Comparison of ENCODE assay signal across 9 cellular contexts in genomic region chr6:15623282-15624116, GRCh38. TPM values are rescaled to one million over a fixed set of nuclear protein-coding genes. Genes with fewer than 3 reads are reported as not detected.
DNase-seq lines count a peak whose midpoint lies in the region; ATAC-seq and TF ChIP-seq lines count a peak whose summit lies in the region.
"Had no signal": no experiment of that assay in that cellular context is flagged by ENCODE, and none has a peak within 500 bp of the region (broad histone marks: within the 10 kb centered on the region; RNA-seq: fewer than 3 reads in every experiment).

No MANE protein-coding gene starts in this region.

- H2AFZ ChIP-seq in SK-N-SH (ENCODE audit: low read depth), result no peak overlapping the region

- POLR2A ChIA-PET in SK-N-SH (lab: Yijun Ruan, JAX), result no interaction called here

- H3K4me1 ChIP-seq in SK-N-SH (ENCODE audit: control insufficient read depth in 1 of 2, insufficient read depth in 2 of 2, low read depth in 1 of 2, low read length in 1 of 2) (peaks cover 23 to 26% of the 10 kb centered on the region in 2 experiments; a peak in 3 of 4 replicates), gastrocnemius medialis (peaks cover 31 to 34% of the 10 kb centered on the region in 2 donors)

- in situ Hi-C loops in gastrocnemius medialis (cut with MboI; ENCODE audit: low sequenced_read_pairs in 4 of 4), result loop anchor here in 3 of 4 donors (10.0 to 25.0 kb wide), 5 partner anchors 109 to 1419 kb away; no protein-coding TSS in a partner anchor

- no peak overlapping the region for H3K4me2 ChIP-seq in SK-N-SH

- H3K27ac ChIP-seq in SK-N-SH (ENCODE audit: low read depth in 2 of 2, low read length in 1 of 2) (no peak overlapping the region), gastrocnemius medialis (peak overlapping the region; percentile 22 to 79 (median 74))

- intact Hi-C loops in gastrocnemius medialis (cut with DNase I; ENCODE audit: low total_unique reads), result loop anchor here (2.0 to 10.0 kb wide), 4 partner anchors 111 to 1413 kb away; partner anchors contain the start of gene JARID2
- intact Hi-C loops in activated T-helper 2 cell treated with anti-CD3 and anti-CD28 coated beads, Interferon-gamma antibody, Interleukin-2, Interleukin-4, amounts not matched to agents 10 μg/mL and 5 μg/mL and 100 μg/mL, durations not matched to agents 14 hours and 24 hours and 36 hours (cut with micrococcal nuclease), result loop anchor here (2.0 to 10.0 kb wide), 9 partner anchors 36 to 1709 kb away; no protein-coding TSS in a partner anchor

- no peak overlapping the region for H3K9ac ChIP-seq in SK-N-SH

- H3K9me3 Mint-ChIP-seq in activated T-helper 2 cell treated with anti-CD3 and anti-CD28 coated beads, Interferon-gamma antibody, Interleukin-2, Interleukin-4, amounts not matched to agents 10 μg/mL and 5 μg/mL and 100 μg/mL, durations not matched to agents 14 hours and 24 hours and 36 hours, result no peaks in the 10 kb centered on the region
- H3K9me3 Mint-ChIP-seq: dendritic cell treated with granulocyte-macrophage colony-stimulating factor and Interleukin-4, amounts not matched to agents 40 ng/mL and 50 ng/mL, for 4 days had no signal

- H3K4me1 Mint-ChIP-seq in activated T-helper 2 cell treated with anti-CD3 and anti-CD28 coated beads, Interferon-gamma antibody, Interleukin-2, Interleukin-4, amounts not matched to agents 10 μg/mL and 5 μg/mL and 100 μg/mL, durations not matched to agents 14 hours and 24 hours and 36 hours (ENCODE audit: low read depth), result peaks cover 60% of the 10 kb centered on the region

- H3K9me2 ChIP-seq in SK-N-SH, result no peaks in the 10 kb centered on the region

- WGBS in SK-N-SH (ENCODE audit: low lambda C conversion rate), result 79% methylated on average over 8 of the region's 8 CpGs

- ATAC-seq in gastrocnemius medialis, result peak; percentile 48 to 60
- no peak for ATAC-seq in GM19324 (IDR thresholded peaks at IDR 0.05; ENCODE audit: low FRiP score, unreplicated experiment)

- peaks cover 17% of the 10 kb centered on the region for H3K36me3 Mint-ChIP-seq in activated T-helper 2 cell treated with anti-CD3 and anti-CD28 coated beads, Interferon-gamma antibody, Interleukin-2, Interleukin-4, amounts not matched to agents 10 μg/mL and 5 μg/mL and 100 μg/mL, durations not matched to agents 14 hours and 24 hours and 36 hours (ENCODE audit: low read depth)

- no peak overlapping the region for H3K4me3 Mint-ChIP-seq in activated T-helper 2 cell treated with anti-CD3 and anti-CD28 coated beads, Interferon-gamma antibody, Interleukin-2, Interleukin-4, amounts not matched to agents 10 μg/mL and 5 μg/mL and 100 μg/mL, durations not matched to agents 14 hours and 24 hours and 36 hours (ENCODE audit: low read depth)
- H3K4me3 Mint-ChIP-seq: dendritic cell treated with granulocyte-macrophage colony-stimulating factor and Interleukin-4, amounts not matched to agents 40 ng/mL and 50 ng/mL, for 4 days had no signal

- TF ChIP-seq CTCF in AG09319 (IDR thresholded peaks at IDR 0.05; ENCODE audit: low read depth, low read length), result peak; percentile 29
- TF ChIP-seq CTCF in SK-N-SH (IDR thresholded peaks at IDR 0.05), result peak; percentile 77
- peak; percentile 38 for TF ChIP-seq CTCF in fibroblast of villous mesenchyme (IDR thresholded peaks at IDR 0.05; ENCODE audit: insufficient read depth, low read depth, low read length)
- peak; percentile 58 to 85 (median 77) for TF ChIP-seq CTCF in gastrocnemius medialis (IDR thresholded peaks at IDR 0.05 in 4 of 5, conservative IDR thresholded peaks at IDR 0.05 in 1 of 5)

- no peaks in the 10 kb centered on the region for H4K20me1 ChIP-seq in SK-N-SH (ENCODE audit: insufficient read depth)

- H3K79me2 ChIP-seq in SK-N-SH (ENCODE audit: insufficient read depth), result no peaks in the 10 kb centered on the region

- DNase-seq in AG09319 (ENCODE audit: extremely low read depth, low read depth) (no peak), HT-29 (ENCODE audit: low spot score) (peak; percentile 30), SK-N-SH (no peak), fibroblast of villous mesenchyme (ENCODE audit: low read depth) (peak; percentile 51), gastrocnemius medialis (no peak), NCI-H1930 (lab: John Stamatoyannopoulos, UW) (no peak)
- DNase-seq in activated T-helper 2 cell treated with anti-CD3 and anti-CD28 coated beads, Interferon-gamma antibody, Interleukin-2, Interleukin-4, amounts not matched to agents 10 μg/mL and 5 μg/mL and 100 μg/mL, durations not matched to agents 14 hours and 24 hours and 36 hours (ENCODE audit: low spot score), result no peak

- CTCF ChIA-PET in SK-N-SH (lab: Yijun Ruan, JAX), result interaction anchor here (0.5 to 6.0 kb wide), 51 partner anchors 9 to 1715 kb away, joined by 3 to 31 read pairs (median 4); partner anchors contain the start of gene DTNBP1

- no peaks in the 10 kb centered on the region for H3K27me3 ChIP-seq in SK-N-SH (ENCODE audit: insufficient read depth)
- no peaks in the 10 kb centered on the region for H3K27me3 ChIP-seq in gastrocnemius medialis

- no peaks in the 10 kb centered on the region for H3K9me3 ChIP-seq in SK-N-SH
- H3K9me3 ChIP-seq in gastrocnemius medialis, result no peaks in the 10 kb centered on the region

- TF ChIP-seq RAD21 in SK-N-SH (IDR thresholded peaks at IDR 0.05; ENCODE audit: low read length), result peak; percentile 54

- H3K4me3 ChIP-seq in SK-N-SH (ENCODE audit: low read depth in 2 of 2, low read length in 1 of 2), result no peak overlapping the region
- H3K4me3 ChIP-seq in fibroblast of villous mesenchyme (ENCODE audit: low read depth, low read length), result no peak overlapping the region
- no peak overlapping the region for H3K4me3 ChIP-seq in gastrocnemius medialis

- H3K27ac Mint-ChIP-seq in activated T-helper 2 cell treated with anti-CD3 and anti-CD28 coated beads, Interferon-gamma antibody, Interleukin-2, Interleukin-4, amounts not matched to agents 10 μg/mL and 5 μg/mL and 100 μg/mL, durations not matched to agents 14 hours and 24 hours and 36 hours, result no peak overlapping the region

- no peak for TF ChIP-seq POLR2A in gastrocnemius medialis (IDR thresholded peaks at IDR 0.05)

- H3K27me3 Mint-ChIP-seq in activated T-helper 2 cell treated with anti-CD3 and anti-CD28 coated beads, Interferon-gamma antibody, Interleukin-2, Interleukin-4, amounts not matched to agents 10 μg/mL and 5 μg/mL and 100 μg/mL, durations not matched to agents 14 hours and 24 hours and 36 hours (ENCODE audit: low read depth), result no peaks in the 10 kb centered on the region
- H3K27me3 Mint-ChIP-seq: dendritic cell treated with granulocyte-macrophage colony-stimulating factor and Interleukin-4, amounts not matched to agents 40 ng/mL and 50 ng/mL, for 4 days had no signal

- H3F3A ChIP-seq in SK-N-SH (replicated peaks; ENCODE audit: insufficient read depth), result no peaks in the 10 kb centered on the region

- H3K36me3 ChIP-seq in SK-N-SH (replicated peaks in 1 of 2; ENCODE audit: control insufficient read depth in 1 of 2, insufficient read depth in 2 of 2, low read length in 1 of 2) (no peaks in the 10 kb centered on the region), gastrocnemius medialis (no peaks in the 10 kb centered on the region)

- TF ChIP-seq EP300 in SK-N-SH (IDR thresholded peaks at IDR 0.05; ENCODE audit: borderline replicate concordance in 1 of 2, low read depth in 1 of 2, low read length in 1 of 2), result no peak

TF ChIP-seq in SK-N-SH, 30 proteins besides CTCF, POLR2A, EP300 and RAD21:
- TF ChIP-seq TEAD4 (IDR thresholded peaks at IDR 0.05; ENCODE audit: borderline replicate concordance, insufficient read depth) (no peak), POLR2AphosphoS5 (IDR thresholded peaks at IDR 0.05; ENCODE audit: low read depth, low read length) (no peak)

RNA-seq across cellular contexts. Expression of gene DTNBP1, which starts 39.3 kb away (rescaled TPM):
- 7.1 and 8.7 TPM in 2 replicates for total RNA-seq in HT-29 (2014; rRNA removed; shearing (Covaris generic))
- polyA plus RNA-seq in SK-N-SH (2012; rRNA removed), result 18.4 and 19.7 TPM in 2 replicates
- 15.4 and 18.8 TPM in 2 replicates for polyA plus RNA-seq in SK-N-SH (2012; cell fraction: cytosol; rRNA removed)
- 15.6 and 16.7 TPM in 2 replicates for polyA plus RNA-seq in SK-N-SH (2012; cell fraction: nucleus; rRNA removed)
- total RNA-seq in fibroblast of villous mesenchyme, result 2.2 and 6.4 TPM in 2 replicates
- total RNA-seq in gastrocnemius medialis, result 10 to 100 TPM in 2 of 4 donors, 1 to 10 TPM in 2; 5.2 to 33.5 (median 12.5) TPM
- total RNA-seq in activated T-helper 2 cell treated with anti-CD3 and anti-CD28 coated beads, Interferon-gamma antibody, Interleukin-2, Interleukin-4, amounts not matched to agents 10 μg/mL and 5 μg/mL and 100 μg/mL, durations not matched to agents 14 hours and 24 hours and 36 hours, result 19.9 and 20.6 TPM in 2 replicates

Comparison
In these comparisons a context has a peak if more than half of its experiments do, and no peak if none do; other contexts are left out.
1. DNase-seq: peak in HT-29 (single experiment) and fibroblast of villous mesenchyme (single experiment); none in AG09319 (single experiment), SK-N-SH (single experiment), gastrocnemius medialis (0 of 2), NCI-H1930 (0 of 2) and activated T-helper 2 cell treated with anti-CD3 and anti-CD28 coated beads, Interferon-gamma antibody, Interleukin-2, Interleukin-4, amounts not matched to agents 10 μg/mL and 5 μg/mL and 100 μg/mL, durations not matched to agents 14 hours and 24 hours and 36 hours (single experiment).
2. H3K27ac ChIP-seq: peak in gastrocnemius medialis (4 of 4); none in SK-N-SH (0 of 2).
3. Peak in every context shown above with its lines, with median percentiles within 50 percentile points of each other: CTCF ChIP-seq.